ENCODE assay signal across 8 cellular contexts in the genomic region with DNA sequence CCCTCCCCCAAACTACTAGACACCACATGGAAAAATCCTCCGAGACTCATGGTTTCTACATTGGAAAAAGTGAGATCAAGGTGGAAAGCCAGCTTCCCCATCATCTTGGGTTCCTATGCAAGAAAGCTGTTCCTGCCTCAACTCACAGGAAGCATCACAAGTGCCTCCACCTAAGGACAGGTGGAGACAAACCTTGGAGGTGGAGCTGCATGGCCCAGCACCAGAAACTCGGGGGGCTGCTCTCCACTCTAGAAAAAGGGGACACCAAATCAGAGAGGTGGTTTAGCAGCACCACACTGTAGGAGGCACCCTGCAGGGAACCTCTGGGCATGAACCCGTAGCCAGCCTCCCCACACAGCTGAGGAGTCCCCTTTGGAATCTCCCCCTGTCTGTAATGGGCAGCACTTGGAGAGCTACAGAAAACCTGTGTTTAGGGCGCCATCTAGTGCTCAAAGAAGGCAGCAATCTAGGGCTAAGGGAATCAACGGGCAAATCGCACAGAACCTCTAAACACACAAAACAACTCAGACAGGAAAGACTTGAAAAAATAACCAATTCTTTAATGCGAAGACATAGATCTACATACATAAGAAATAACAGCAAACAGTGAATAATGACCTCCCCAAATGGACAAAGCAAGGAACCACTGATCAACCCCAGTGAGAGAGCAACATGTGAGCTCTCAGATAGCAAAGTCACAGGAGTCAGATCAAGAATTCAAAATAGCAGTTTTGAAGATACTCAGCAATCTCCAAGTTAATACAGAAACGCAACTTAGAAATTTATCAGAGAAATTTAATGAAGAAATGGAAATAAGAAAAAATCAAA.
DNase-seq lines count a peak whose midpoint lies in the region; ATAC-seq and TF ChIP-seq lines count a peak whose summit lies in the region.

No MANE protein-coding gene starts in this region.

- TF ChIP-seq CTCF in WERI-Rb-1 (IDR thresholded peaks at IDR 0.05; ENCODE audit: low read depth, low read length) = peak; percentile 80

- no peaks in the 10 kb centered on the region for H3K36me3 ChIP-seq in WERI-Rb-1

- DNase-seq in GDM1 (lab: John Stamatoyannopoulos, UW) (peak; percentile 33), HCEC 1CT (peak; percentile 44), NCI-H1694 (lab: John Stamatoyannopoulos, UW) (peak; percentile 63), WERI-Rb-1 (peak; percentile 66), T47D (ENCODE audit: low read depth in 1 of 2, low spot score in 1 of 2) (peak; percentile 8 to 61), islet precursor cell (peak; percentile 69)
- DNase-seq in stimulated activated CD4-positive, alpha-beta T cell treated with anti-CD3 and anti-CD28 coated beads, Interleukin-2, amount 100 ng/mL, for 4 hours (ENCODE audit: low read depth) = peak; percentile 33

- in situ Hi-C loops in T47D (cut with HindIII; ENCODE audit: low pct_unique_long_range_greater_than_20kb, low sequenced_read_pairs) = no loop called here

- no peaks in the 10 kb centered on the region for H3K9me3 ChIP-seq in WERI-Rb-1 (ENCODE audit: severe bottlenecking)

- no peak overlapping the region for H3K4me3 ChIP-seq in WERI-Rb-1 (ENCODE audit: low read depth, low read length)

- ATAC-seq in GM18519 (IDR thresholded peaks at IDR 0.05; ENCODE audit: low FRiP score, unreplicated experiment) = no peak

- no peak overlapping the region for H3K27ac ChIP-seq in WERI-Rb-1

- H3K27me3 ChIP-seq in WERI-Rb-1 (ENCODE audit: insufficient read depth, low read depth, severe bottlenecking) = peaks cover 2% of the 10 kb centered on the region
